18 cellular contexts compared by ENCODE assay signal in genomic region chr4:170772429-170772828, GRCh38.
DNase-seq lines count a peak whose midpoint lies in the region; ATAC-seq and TF ChIP-seq lines count a peak whose summit lies in the region.
"Had no signal": no experiment of that assay in that cellular context is flagged by ENCODE, and none has a peak within 500 bp of the region (broad histone marks: within the 10 kb centered on the region; RNA-seq: fewer than 3 reads in every experiment).

No MANE protein-coding gene starts in this region.

- peaks cover 4% of the 10 kb centered on the region; the same call in 1 of the 3 replicates for H3K4me1 Mint-ChIP-seq in GM23338
- H3K4me1 Mint-ChIP-seq: B cell; CD4-positive, CD25-positive, alpha-beta regulatory T cell had no signal

- no peak overlapping the region for H3K27ac ChIP-seq in GM23338 (ENCODE audit: low read depth)
- no peak overlapping the region for H3K27ac ChIP-seq in SK-N-SH (ENCODE audit: low read depth in 2 of 2, low read length in 1 of 2)
- H3K27ac ChIP-seq: 22Rv1, BLaER1, C4-2B had no signal

- no peaks in the 10 kb centered on the region for H3K27me3 ChIP-seq in GM23338 (ENCODE audit: insufficient read depth)
- no peaks in the 10 kb centered on the region for H3K27me3 ChIP-seq in SK-N-SH (ENCODE audit: insufficient read depth)
- H3K27me3 ChIP-seq: BLaER1 had no signal

- H3K9ac ChIP-seq in SK-N-SH = no peak overlapping the region
- H3K9ac ChIP-seq: BLaER1 had no signal

- CTCF ChIA-PET in SK-N-SH (lab: Yijun Ruan, JAX) = no interaction called here

- ATAC-seq in GM23338 = no peak
- no peak for ATAC-seq in mucosa of descending colon
- ATAC-seq: CD8-positive, alpha-beta T cell had no signal

- POLR2A ChIA-PET in SK-N-SH (lab: Yijun Ruan, JAX) = no interaction called here

- intact Hi-C loops in mucosa of descending colon (cut with DNase I, micrococcal nuclease) = no loop called here

- H4K20me1 ChIP-seq in GM23338 (replicated peaks; ENCODE audit: insufficient read depth) = no peaks in the 10 kb centered on the region
- H4K20me1 ChIP-seq in SK-N-SH (ENCODE audit: insufficient read depth) = no peaks in the 10 kb centered on the region
- H4K20me1 ChIP-seq: BLaER1 had no signal

- TF ChIP-seq EP300 in SK-N-SH (IDR thresholded peaks at IDR 0.05; ENCODE audit: borderline replicate concordance in 1 of 2, low read depth in 1 of 2, low read length in 1 of 2) = peak in 1 of 2 experiments; percentile 60; a peak in 2 of 4 replicates

- 0% methylated on average over 1 of the region's 1 CpG for WGBS in SK-N-SH (ENCODE audit: low lambda C conversion rate)

- no peak overlapping the region for H3K4me3 Mint-ChIP-seq in GM23338
- H3K4me3 Mint-ChIP-seq: B cell; CD4-positive, CD25-positive, alpha-beta regulatory T cell; CD8-positive, alpha-beta T cell; HFFc6 had no signal

- no peaks in the 10 kb centered on the region for H3F3A ChIP-seq in GM23338 (replicated peaks; ENCODE audit: low read depth)
- peaks cover 5% of the 10 kb centered on the region for H3F3A ChIP-seq in SK-N-SH (replicated peaks; ENCODE audit: insufficient read depth)

- H3K9me2 ChIP-seq in GM23338 (ENCODE audit: insufficient read depth) (0 out of 2 replicates have a peak, but pooled peaks cover 3% of the 10 kb centered on the region), SK-N-SH (no peaks in the 10 kb centered on the region)

- no peak for TF ChIP-seq RAD21 in SK-N-SH (IDR thresholded peaks at IDR 0.05; ENCODE audit: low read length)

- H2AFZ ChIP-seq in GM23338 (no peak overlapping the region), SK-N-SH (ENCODE audit: low read depth) (no peak overlapping the region)

- H3K9me3 ChIP-seq in SK-N-SH (no peaks in the 10 kb centered on the region), mucosa of descending colon (no peaks in the 10 kb centered on the region)
- H3K9me3 ChIP-seq: BLaER1, Caco-2, HAP-1 had no signal

- no peaks in the 10 kb centered on the region for H3K27me3 Mint-ChIP-seq in GM23338 (ENCODE audit: insufficient read depth, low read depth, poor library complexity)
- H3K27me3 Mint-ChIP-seq: B cell; CD4-positive, CD25-positive, alpha-beta regulatory T cell had no signal

- peaks cover 2% of the 10 kb centered on the region; the same call in 1 of the 3 replicates for H3K9me3 Mint-ChIP-seq in GM23338

- no peaks in the 10 kb centered on the region for H3K36me3 Mint-ChIP-seq in GM23338 (ENCODE audit: low read depth)
- H3K36me3 Mint-ChIP-seq: CD4-positive, CD25-positive, alpha-beta regulatory T cell; CD8-positive, alpha-beta T cell had no signal

- H3K36me3 ChIP-seq in GM23338 (ENCODE audit: insufficient read depth) (no peaks in the 10 kb centered on the region), SK-N-SH (replicated peaks in 1 of 2; ENCODE audit: control insufficient read depth in 1 of 2, insufficient read depth in 2 of 2, low read length in 1 of 2) (peaks cover 0 to 4% of the 10 kb centered on the region in 2 experiments), mucosa of descending colon (ENCODE audit: low read depth) (no peaks in the 10 kb centered on the region)
- H3K36me3 ChIP-seq: BLaER1, HAP-1 had no signal

- H3K4me1 ChIP-seq in GM23338 (ENCODE audit: insufficient read depth) (no peaks in the 10 kb centered on the region), SK-N-SH (ENCODE audit: control insufficient read depth in 1 of 2, insufficient read depth in 2 of 2, low read depth in 1 of 2, low read length in 1 of 2) (no peaks in the 10 kb centered on the region), mucosa of descending colon (ENCODE audit: low read depth) (no peaks in the 10 kb centered on the region)
- H3K4me1 ChIP-seq: BLaER1, Caco-2, HAP-1 had no signal

- DNase-seq in GM23338 (ENCODE audit: low spot score) = no peak
- DNase-seq in SK-N-SH = no peak
- peak; percentile 3 for DNase-seq in choroid plexus epithelial cell (ENCODE audit: low read depth)
- DNase-seq in GM13976 (ENCODE audit: low spot score) = no peak
- no peak for DNase-seq in middle frontal gyrus (ENCODE audit: extremely low spot score, low spot score)
- DNase-seq in mucosa of descending colon = no peak
- DNase-seq: Caco-2; CD4-positive, CD25-positive, alpha-beta regulatory T cell; CD8-positive, alpha-beta T cell; DMS153; DND-41; GOT3; HFFc6 had no signal

- no peak for TF ChIP-seq CTCF in GM23338 (conservative IDR thresholded peaks at IDR 0.05; ENCODE audit: low read depth in 2 of 2)
- no peak for TF ChIP-seq CTCF in SK-N-SH (IDR thresholded peaks at IDR 0.05)
- TF ChIP-seq CTCF in choroid plexus epithelial cell (conservative IDR thresholded peaks at IDR 0.05; ENCODE audit: low read depth, low read length) = no peak
- no peak for TF ChIP-seq CTCF in GM13976 (IDR thresholded peaks at IDR 0.05; ENCODE audit: borderline replicate concordance, control extremely low read depth, extremely low read depth, insufficient read depth, missing control alignments)
- no peak for TF ChIP-seq CTCF in mucosa of descending colon (IDR thresholded peaks at IDR 0.05)

- H3K4me2 ChIP-seq in GM23338 (no peak overlapping the region), SK-N-SH (no peak overlapping the region)
- H3K4me2 ChIP-seq: BLaER1 had no signal

- H3K79me2 ChIP-seq in GM23338 (replicated peaks; ENCODE audit: insufficient read depth) (no peaks in the 10 kb centered on the region), SK-N-SH (ENCODE audit: insufficient read depth) (no peaks in the 10 kb centered on the region)

- in situ Hi-C loops in GM13976 (cut with MboI; ENCODE audit: low sequenced_read_pairs, unreplicated experiment) = no loop called here

- H3K4me3 ChIP-seq in GM23338 (no peak overlapping the region), SK-N-SH (ENCODE audit: low read depth in 2 of 2, low read length in 1 of 2) (no peak overlapping the region), choroid plexus epithelial cell (ENCODE audit: low read depth, low read length) (no peak overlapping the region), mucosa of descending colon (no peak overlapping the region)
- H3K4me3 ChIP-seq: BLaER1, HAP-1 had no signal

- H3K27ac Mint-ChIP-seq in GM23338 = peak overlapping the region; percentile 67; the same call in 1 of the 2 replicates
- H3K27ac Mint-ChIP-seq: B cell; CD4-positive, CD25-positive, alpha-beta regulatory T cell; CD8-positive, alpha-beta T cell; HFFc6 had no signal

TF ChIP-seq in GM23338, 12 proteins besides CTCF, POLR2A, EP300 and RAD21 (continues in another document):
- TF ChIP-seq EZH2 (IDR thresholded peaks at IDR 0.05; ENCODE audit: low read depth, unreplicated experiment) = no peak
- TF ChIP-seq STAT1 (IDR thresholded peaks at IDR 0.05; ENCODE audit: unreplicated experiment) = no peak
- no peak for TF ChIP-seq ETS1 (IDR thresholded peaks at IDR 0.05)

TF ChIP-seq in SK-N-SH, 30 proteins besides CTCF, POLR2A, EP300 and RAD21 (continues in another document):
- TF ChIP-seq FOXJ3 (CRISPR knock-in tag; IDR thresholded peaks at IDR 0.05) (no peak), FOXM1 (IDR thresholded peaks at IDR 0.05; ENCODE audit: low read depth) (0 out of 2 replicates have a peak, but pooled peaks have one; percentile 35), GABPA (IDR thresholded peaks at IDR 0.05; ENCODE audit: low read depth) (no peak), NFIC (IDR thresholded peaks at IDR 0.05; ENCODE audit: borderline replicate concordance) (peak; percentile 52; the same call in 1 of the 2 replicates), TCF12 (IDR thresholded peaks at IDR 0.05) (peak; percentile 67), TEAD4 (IDR thresholded peaks at IDR 0.05; ENCODE audit: borderline replicate concordance, insufficient read depth) (0 out of 2 replicates have a peak, but pooled peaks have one; percentile 25), NRF1 (IDR thresholded peaks at IDR 0.05; ENCODE audit: low read depth, low read length) (no peak), JUND (IDR thresholded peaks at IDR 0.05) (peak; percentile 61), FOSL2 (IDR thresholded peaks at IDR 0.05; ENCODE audit: borderline replicate concordance, low read depth) (peak; percentile 13; the same call in 1 of the 2 replicates), MEF2A (IDR thresholded peaks at IDR 0.05; ENCODE audit: borderline replicate concordance, low read depth) (no peak), SMC3 (IDR thresholded peaks at IDR 0.05; ENCODE audit: low read depth, low read length) (no peak), ELF1 (IDR thresholded peaks at IDR 0.05) (no peak)
- TF ChIP-seq, protein P1, sequence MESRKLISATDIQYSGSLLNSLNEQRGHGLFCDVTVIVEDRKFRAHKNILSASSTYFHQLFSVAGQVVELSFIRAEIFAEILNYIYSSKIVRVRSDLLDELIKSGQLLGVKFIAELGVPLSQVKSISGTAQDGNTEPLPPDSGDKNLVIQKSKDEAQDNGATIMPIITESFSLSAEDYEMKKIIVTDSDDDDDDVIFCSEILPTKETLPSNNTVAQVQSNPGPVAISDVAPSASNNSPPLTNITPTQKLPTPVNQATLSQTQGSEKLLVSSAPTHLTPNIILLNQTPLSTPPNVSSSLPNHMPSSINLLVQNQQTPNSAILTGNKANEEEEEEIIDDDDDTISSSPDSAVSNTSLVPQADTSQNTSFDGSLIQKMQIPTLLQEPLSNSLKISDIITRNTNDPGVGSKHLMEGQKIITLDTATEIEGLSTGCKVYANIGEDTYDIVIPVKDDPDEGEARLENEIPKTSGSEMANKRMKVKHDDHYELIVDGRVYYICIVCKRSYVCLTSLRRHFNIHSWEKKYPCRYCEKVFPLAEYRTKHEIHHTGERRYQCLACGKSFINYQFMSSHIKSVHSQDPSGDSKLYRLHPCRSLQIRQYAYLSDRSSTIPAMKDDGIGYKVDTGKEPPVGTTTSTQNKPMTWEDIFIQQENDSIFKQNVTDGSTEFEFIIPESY (IDR thresholded peaks at IDR 0.05; ENCODE audit: borderline replicate concordance, low read depth) = no peak
- TF ChIP-seq, protein P2, sequence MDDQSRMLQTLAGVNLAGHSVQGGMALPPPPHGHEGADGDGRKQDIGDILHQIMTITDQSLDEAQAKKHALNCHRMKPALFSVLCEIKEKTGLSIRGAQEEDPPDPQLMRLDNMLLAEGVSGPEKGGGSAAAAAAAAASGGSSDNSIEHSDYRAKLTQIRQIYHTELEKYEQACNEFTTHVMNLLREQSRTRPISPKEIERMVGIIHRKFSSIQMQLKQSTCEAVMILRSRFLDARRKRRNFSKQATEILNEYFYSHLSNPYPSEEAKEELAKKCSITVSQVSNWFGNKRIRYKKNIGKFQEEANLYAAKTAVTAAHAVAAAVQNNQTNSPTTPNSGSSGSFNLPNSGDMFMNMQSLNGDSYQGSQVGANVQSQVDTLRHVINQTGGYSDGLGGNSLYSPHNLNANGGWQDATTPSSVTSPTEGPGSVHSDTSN (IDR thresholded peaks at IDR 0.05) = peak; percentile 64
- TF ChIP-seq, protein P3, sequence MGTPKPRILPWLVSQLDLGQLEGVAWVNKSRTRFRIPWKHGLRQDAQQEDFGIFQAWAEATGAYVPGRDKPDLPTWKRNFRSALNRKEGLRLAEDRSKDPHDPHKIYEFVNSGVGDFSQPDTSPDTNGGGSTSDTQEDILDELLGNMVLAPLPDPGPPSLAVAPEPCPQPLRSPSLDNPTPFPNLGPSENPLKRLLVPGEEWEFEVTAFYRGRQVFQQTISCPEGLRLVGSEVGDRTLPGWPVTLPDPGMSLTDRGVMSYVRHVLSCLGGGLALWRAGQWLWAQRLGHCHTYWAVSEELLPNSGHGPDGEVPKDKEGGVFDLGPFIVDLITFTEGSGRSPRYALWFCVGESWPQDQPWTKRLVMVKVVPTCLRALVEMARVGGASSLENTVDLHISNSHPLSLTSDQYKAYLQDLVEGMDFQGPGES (IDR thresholded peaks at IDR 0.05; ENCODE audit: low read depth, low read length) = no peak
